Comparison of ENCODE assay signal across 8 cellular contexts in the genomic region with DNA sequence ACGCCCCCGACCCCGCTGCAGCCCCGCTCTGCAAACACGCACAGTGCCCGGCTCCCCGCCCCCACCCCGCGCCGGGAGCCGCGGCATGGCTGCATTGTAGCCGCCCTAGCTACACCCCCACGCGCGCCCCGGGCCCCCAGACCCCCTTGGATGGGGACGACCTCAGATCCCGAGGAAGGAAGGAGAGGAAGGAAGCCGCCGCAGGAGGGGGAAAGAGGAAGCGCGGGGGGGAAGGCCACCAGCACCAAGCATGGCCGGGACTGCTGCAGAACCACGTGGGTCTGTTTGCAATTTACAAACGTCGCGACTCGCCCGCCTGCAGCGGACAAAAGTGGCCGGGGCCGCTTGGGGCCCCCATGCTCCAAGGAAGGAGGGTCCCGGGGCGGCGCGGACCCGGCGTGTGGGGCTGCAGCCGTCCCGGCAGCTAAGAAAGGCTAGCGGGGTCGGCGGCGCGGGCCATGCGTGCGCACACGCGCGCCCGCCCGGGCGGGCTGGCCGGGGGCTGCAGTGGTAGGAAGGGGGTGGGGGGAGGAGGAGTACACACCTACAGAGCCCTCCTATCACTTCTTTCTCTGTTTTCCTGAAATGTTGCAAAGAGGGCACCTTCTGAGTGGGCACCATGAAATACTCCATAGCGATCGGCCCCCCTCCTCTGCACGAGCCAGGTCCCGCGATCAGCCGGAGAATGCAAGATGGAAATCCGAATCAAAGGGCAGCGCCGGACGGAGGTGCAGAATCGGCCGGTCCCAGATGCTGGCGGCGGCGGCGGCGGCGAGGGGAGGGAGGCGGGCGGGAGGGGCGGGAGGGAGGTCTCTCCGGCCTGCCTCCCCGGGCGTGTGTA. TPM values are rescaled to one million over a fixed set of nuclear protein-coding genes. Genes with fewer than 3 reads are reported as not detected.
DNase-seq lines count a peak whose midpoint lies in the region; ATAC-seq and TF ChIP-seq lines count a peak whose summit lies in the region.

No MANE protein-coding gene starts in this region.

- no peak overlapping the region for H2AFZ ChIP-seq in GM23338

- DNase-seq in NCI-H2081 (lab: John Stamatoyannopoulos, UW) (peak; percentile 18 to 47), NCI-H2081 treated with DMSO at 0.1 percent for 48 hours (lab: John Stamatoyannopoulos, UW) (no peak), GM23338 (ENCODE audit: low spot score) (peak; percentile 56), NCI-H1092 treated with DMSO at 0.1 percent for 48 hours (lab: John Stamatoyannopoulos, UW) (peak; percentile 33), glutamatergic neuron (peak; percentile 55), KG1 (lab: John Stamatoyannopoulos, UW) (no peak)
- DNase-seq in activated naive CD4-positive, alpha-beta T cell treated with anti-CD3 and anti-CD28 coated beads for 36 hours: peak; percentile 50

- H3K9me3 Mint-ChIP-seq in GM23338 (peaks cover 4% of the 10 kb centered on the region; the same call in 2 of the 3 replicates), glutamatergic neuron (ENCODE audit: unreplicated experiment) (peaks cover 7% of the 10 kb centered on the region)
- no peaks in the 10 kb centered on the region for H3K9me3 Mint-ChIP-seq in activated naive CD4-positive, alpha-beta T cell treated with anti-CD3 and anti-CD28 coated beads for 36 hours

- H3K4me3 ChIP-seq in GM23338: peak overlapping the region; percentile 97
- H3K4me3 ChIP-seq in neutrophil (ENCODE audit: low read depth in 1 of 2, low read length in 1 of 2): peak overlapping the region; percentile 80 to 91

- ATAC-seq in GM23338: peak; percentile 0; the same call in 2 of the 3 replicates

- H3K9me3 ChIP-seq in neutrophil: no peaks in the 10 kb centered on the region

- H3K4me1 Mint-ChIP-seq in GM23338 (peaks cover 14% of the 10 kb centered on the region), glutamatergic neuron (ENCODE audit: low read depth, unreplicated experiment) (peaks cover 2% of the 10 kb centered on the region)
- peaks cover 11% of the 10 kb centered on the region for H3K4me1 Mint-ChIP-seq in activated naive CD4-positive, alpha-beta T cell treated with anti-CD3 and anti-CD28 coated beads for 36 hours (ENCODE audit: low read depth)

- H3K36me3 Mint-ChIP-seq in GM23338 (ENCODE audit: low read depth) (peaks cover 28% of the 10 kb centered on the region), glutamatergic neuron (ENCODE audit: unreplicated experiment) (no peaks in the 10 kb centered on the region)
- H3K36me3 Mint-ChIP-seq in activated naive CD4-positive, alpha-beta T cell treated with anti-CD3 and anti-CD28 coated beads for 36 hours (ENCODE audit: low read depth): peaks cover 3% of the 10 kb centered on the region

- H3K4me1 ChIP-seq in GM23338 (ENCODE audit: insufficient read depth): peaks cover 10% of the 10 kb centered on the region
- H3K4me1 ChIP-seq in neutrophil (ENCODE audit: control insufficient read depth in 1 of 2, insufficient read depth in 1 of 2, low read depth in 1 of 2, low read length in 1 of 2): peaks cover 28 to 32% of the 10 kb centered on the region in 2 experiments

- H3K4me3 Mint-ChIP-seq in GM23338: peak overlapping the region; percentile 94
- H3K4me3 Mint-ChIP-seq in activated naive CD4-positive, alpha-beta T cell treated with anti-CD3 and anti-CD28 coated beads for 36 hours: peak overlapping the region; percentile 90
- peak overlapping the region; percentile 93 for H3K4me3 Mint-ChIP-seq in glutamatergic neuron (ENCODE audit: unreplicated experiment)

- H3K27ac ChIP-seq in GM23338 (ENCODE audit: low read depth): peak overlapping the region; percentile 99
- peak overlapping the region; percentile 89 for H3K27ac ChIP-seq in neutrophil

- no peak for TF ChIP-seq CTCF in GM23338 (conservative IDR thresholded peaks at IDR 0.05; ENCODE audit: low read depth in 2 of 2)
- TF ChIP-seq CTCF in glutamatergic neuron (IDR thresholded peaks at IDR 0.05; ENCODE audit: partially characterized antibody, unreplicated experiment): no peak
- peak; percentile 6 for TF ChIP-seq CTCF in neutrophil (IDR thresholded peaks at IDR 0.05)

- H3K36me3 ChIP-seq in GM23338 (ENCODE audit: insufficient read depth): no peaks in the 10 kb centered on the region
- H3K36me3 ChIP-seq in neutrophil: no peaks in the 10 kb centered on the region

- H3F3A ChIP-seq in GM23338 (replicated peaks; ENCODE audit: low read depth): peaks cover 20% of the 10 kb centered on the region

- H3K4me2 ChIP-seq in GM23338: peak overlapping the region; percentile 90

- H3K27me3 Mint-ChIP-seq in GM23338 (ENCODE audit: insufficient read depth, low read depth, poor library complexity) (peaks cover 22% of the 10 kb centered on the region), glutamatergic neuron (ENCODE audit: unreplicated experiment) (peaks cover 14% of the 10 kb centered on the region)
- no peaks in the 10 kb centered on the region for H3K27me3 Mint-ChIP-seq in activated naive CD4-positive, alpha-beta T cell treated with anti-CD3 and anti-CD28 coated beads for 36 hours (ENCODE audit: low read depth)

- CTCF ChIA-PET in activated naive CD4-positive, alpha-beta T cell treated with anti-CD3 and anti-CD28 coated beads for 36 hours (lab: Charles Lee): interaction anchor here (0.7 to 3.4 kb wide), 6 partner anchors 12 to 698 kb away, joined by 3 to 24 read pairs (median 5); a partner anchor contains a TSS

- H3K27ac Mint-ChIP-seq in GM23338: peak overlapping the region; percentile 98
- peak overlapping the region; percentile 78 for H3K27ac Mint-ChIP-seq in activated naive CD4-positive, alpha-beta T cell treated with anti-CD3 and anti-CD28 coated beads for 36 hours
- H3K27ac Mint-ChIP-seq in glutamatergic neuron (ENCODE audit: unreplicated experiment): peak overlapping the region; percentile 97

- H3K79me2 ChIP-seq in GM23338 (replicated peaks; ENCODE audit: insufficient read depth): peaks cover 53% of the 10 kb centered on the region

- H3K27me3 ChIP-seq in GM23338 (ENCODE audit: insufficient read depth) (no peaks in the 10 kb centered on the region), neutrophil (no peaks in the 10 kb centered on the region)

- no peaks in the 10 kb centered on the region for H3K9me2 ChIP-seq in GM23338 (ENCODE audit: insufficient read depth)

- H4K20me1 ChIP-seq in GM23338 (replicated peaks; ENCODE audit: insufficient read depth): peaks cover 5% of the 10 kb centered on the region

- intact Hi-C loops in activated naive CD4-positive, alpha-beta T cell treated with anti-CD3 and anti-CD28 coated beads for 36 hours (cut with micrococcal nuclease): loop anchor here (5.0 kb wide), 5 partner anchors 55 to 685 kb away; a partner anchor contains a TSS

TF ChIP-seq in GM23338, 12 proteins besides CTCF, POLR2A, EP300 and RAD21 (continues in another document):
- TF ChIP-seq ZNF331 (CRISPR knock-in tag; IDR thresholded peaks at IDR 0.05; ENCODE audit: low read depth): no peak

RNA-seq across cellular contexts. Expression of a gene that starts 0.5 kb away (rescaled TPM):
- total RNA-seq in GM23338 (2014; rRNA removed; shearing (Covaris generic)): 19.3 and 20.7 TPM in 2 replicates
- polyA plus RNA-seq in GM23338 (2016; fragmentation: Nextera tagmentation; extraction: Ambion mirVana): 8.6 and 9.6 TPM in 2 replicates
- 10 to 100 TPM; 24.0 to 27.7 TPM for total RNA-seq in activated naive CD4-positive, alpha-beta T cell treated with anti-CD3 and anti-CD28 coated beads for 36 hours
- total RNA-seq in glutamatergic neuron (ENCODE audit: unreplicated experiment): 13.0 TPM

RNA-seq across cellular contexts. Expression of a gene that starts 30.5 kb away (rescaled TPM):
- total RNA-seq in GM23338 (2014; rRNA removed; shearing (Covaris generic)): not detected in 2 replicates
- not detected in 2 replicates for polyA plus RNA-seq in GM23338 (2016; fragmentation: Nextera tagmentation; extraction: Ambion mirVana)
- total RNA-seq in activated naive CD4-positive, alpha-beta T cell treated with anti-CD3 and anti-CD28 coated beads for 36 hours: not detected
- 0.37 TPM for total RNA-seq in glutamatergic neuron (ENCODE audit: unreplicated experiment)

RNA-seq across cellular contexts. Expression of a gene that starts 43.5 kb away (rescaled TPM):
- total RNA-seq in GM23338 (2014; rRNA removed; shearing (Covaris generic)): 9.0 and 10.2 TPM in 2 replicates
- polyA plus RNA-seq in GM23338 (2016; fragmentation: Nextera tagmentation; extraction: Ambion mirVana): 8.2 and 8.8 TPM in 2 replicates
- under 1 TPM; 0.12 to 0.24 TPM for total RNA-seq in activated naive CD4-positive, alpha-beta T cell treated with anti-CD3 and anti-CD28 coated beads for 36 hours
- total RNA-seq in glutamatergic neuron (ENCODE audit: unreplicated experiment): 16.5 TPM

Comparison
In these comparisons a context has a peak if more than half of its experiments do, and no peak if none do; other contexts are left out.
1. DNase-seq: peak in NCI-H2081 (2 of 2), GM23338 (single experiment), NCI-H1092 treated with DMSO at 0.1 percent for 48 hours (single experiment), activated naive CD4-positive, alpha-beta T cell treated with anti-CD3 and anti-CD28 coated beads for 36 hours (single experiment) and glutamatergic neuron (single experiment); none in NCI-H2081 treated with DMSO at 0.1 percent for 48 hours (single experiment) and KG1 (single experiment).
2. Peak in every context shown above with its lines, with median percentiles within 50 percentile points of each other: H3K27ac Mint-ChIP-seq and H3K4me3 Mint-ChIP-seq.